In the genomic region with DNA sequence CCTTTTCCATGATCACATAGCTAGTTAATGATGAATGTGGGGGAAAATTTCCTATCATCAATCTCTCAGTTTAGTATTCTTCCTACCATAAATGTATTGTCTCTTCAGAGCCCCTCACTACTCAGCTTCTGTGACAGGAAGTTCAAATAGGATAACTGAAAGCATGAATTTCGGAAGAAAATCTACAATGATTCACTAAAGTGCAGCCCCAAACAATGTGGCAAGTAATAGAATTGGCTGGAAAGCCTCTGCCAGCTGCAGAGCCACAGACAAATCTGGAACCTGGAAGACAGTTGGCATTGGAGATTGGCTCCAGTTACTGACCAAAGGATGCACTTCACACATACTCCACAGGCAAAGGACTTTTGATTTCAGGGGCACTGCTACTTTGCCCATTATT, we compare ENCODE assay signal across 27 cellular contexts. TPM values are rescaled to one million over a fixed set of nuclear protein-coding genes. Genes with fewer than 3 reads are reported as not detected.
DNase-seq lines count a peak whose midpoint lies in the region; TF ChIP-seq lines count a peak whose summit lies in the region.
"Had no signal": no experiment of that assay in that cellular context is flagged by ENCODE, and none has a peak within 500 bp of the region (broad histone marks: within the 10 kb centered on the region; RNA-seq: fewer than 3 reads in every experiment).

No MANE protein-coding gene starts in this region.

- H3K4me3 Mint-ChIP-seq in type B pancreatic cell: no peak overlapping the region
- H3K4me3 Mint-ChIP-seq: activated CD8-positive, alpha-beta memory T cell treated with anti-CD3 and anti-CD28 coated beads, Interleukin-2, amount 10 ng/mL, durations not matched to agents 7 days and 5 days; CD4-positive, alpha-beta T cell; endodermal cell; natural killer cell treated with Interleukin-12 subunit alpha and Interleukin-12 subunit beta and Interleukin-15 and Interleukin-18, amount 100 ng/mL, for 72 hours; T-cell had no signal

- H3K9me3 Mint-ChIP-seq in type B pancreatic cell: no peaks in the 10 kb centered on the region
- H3K9me3 Mint-ChIP-seq: CD4-positive, alpha-beta T cell; endodermal cell; natural killer cell treated with Interleukin-12 subunit alpha and Interleukin-12 subunit beta and Interleukin-15 and Interleukin-18, amount 100 ng/mL, for 72 hours; T-cell had no signal

- no peak for TF ChIP-seq POLR2A in breast epithelium (IDR thresholded peaks at IDR 0.05)

- H3K36me3 ChIP-seq in breast epithelium: no peaks in the 10 kb centered on the region

- H3K36me3 Mint-ChIP-seq in type B pancreatic cell: no peaks in the 10 kb centered on the region
- H3K36me3 Mint-ChIP-seq: activated CD8-positive, alpha-beta memory T cell treated with anti-CD3 and anti-CD28 coated beads, Interleukin-2, amount 10 ng/mL, durations not matched to agents 7 days and 5 days; natural killer cell treated with Interleukin-12 subunit alpha and Interleukin-12 subunit beta and Interleukin-15 and Interleukin-18, amount 100 ng/mL, for 72 hours; T-cell had no signal

- TF ChIP-seq CTCF in type B pancreatic cell (conservative IDR thresholded peaks at IDR 0.05) (no peak), breast epithelium (IDR thresholded peaks at IDR 0.05) (no peak)

- H3K27ac Mint-ChIP-seq in type B pancreatic cell: peak overlapping the region; percentile 40
- H3K27ac Mint-ChIP-seq: activated CD8-positive, alpha-beta memory T cell treated with anti-CD3 and anti-CD28 coated beads, Interleukin-2, amount 10 ng/mL, durations not matched to agents 7 days and 5 days; CD4-positive, alpha-beta T cell; endodermal cell; natural killer cell treated with Interleukin-12 subunit alpha and Interleukin-12 subunit beta and Interleukin-15 and Interleukin-18, amount 100 ng/mL, for 72 hours; T-cell had no signal

- no peaks in the 10 kb centered on the region for H3K27me3 ChIP-seq in breast epithelium

- no peak overlapping the region for H3K4me3 ChIP-seq in breast epithelium

- no peaks in the 10 kb centered on the region for H3K9me3 ChIP-seq in breast epithelium

- no peaks in the 10 kb centered on the region for H3K27me3 Mint-ChIP-seq in type B pancreatic cell

- no peaks in the 10 kb centered on the region for H3K4me1 ChIP-seq in breast epithelium

- H3K27ac ChIP-seq in breast epithelium: no peak overlapping the region
- H3K27ac ChIP-seq: 22Rv1 had no signal

- no peaks in the 10 kb centered on the region for H3K4me1 Mint-ChIP-seq in type B pancreatic cell (ENCODE audit: unreplicated experiment)
- H3K4me1 Mint-ChIP-seq: T-cell had no signal

- DNase-seq in DMS53 (lab: John Stamatoyannopoulos, UW): peak; percentile 1
- DNase-seq in DMS53 treated with DMSO at 0.1 percent for 48 hours (lab: John Stamatoyannopoulos, UW; ENCODE audit: unreplicated experiment): no peak
- peak; percentile 18 for DNase-seq in stimulated activated CD4-positive, alpha-beta T cell treated with anti-CD3 and anti-CD28 coated beads, Interleukin-1b, Interleukin-23, amount 100 ng/mL, for 48 hours
- DNase-seq in stimulated activated CD4-positive, alpha-beta T cell treated with anti-CD3 and anti-CD28 coated beads, Interleukin-12 subunit alpha, Interleukin-12 subunit beta, amount 100 ng/mL, for 4 hours: no peak
- peak; percentile 2 for DNase-seq in astrocyte of the hippocampus (ENCODE audit: low read depth, low spot score)
- DNase-seq in type B pancreatic cell (ENCODE audit: extremely low spot score, unreplicated experiment): no peak
- no peak for DNase-seq in GDM1 (lab: John Stamatoyannopoulos, UW)
- DNase-seq in breast epithelium (ENCODE audit: low spot score in 2 of 2): no peak
- DNase-seq: activated CD4-positive, CD25-positive, alpha-beta regulatory T cell treated with anti-CD3 and anti-CD28 coated beads, Interleukin-2, amount 50 U/mL, for 72 hours; activated CD8-positive, alpha-beta memory T cell treated with anti-CD3 and anti-CD28 coated beads, Interleukin-2, amount 10 ng/mL, durations not matched to agents 7 days and 5 days; amniotic stem cell; CD4-positive, alpha-beta T cell; cortex of kidney; DMS 273 treated with DMSO at 0.1 percent for 48 hours; endodermal cell; islet precursor cell; Kasumi-1; midbrain; NCI-H1092; NCI-H187; NCI-H524 treated with DMSO at 0.1 percent for 48 hours; NK-92 treated with Interleukin-12 subunit alpha and Interleukin-12 subunit beta, amount 100 ng/mL, for 24 hours; T-cell; trophoblast cell had no signal

- intact Hi-C loops in breast epithelium (cut with DNase I; ENCODE audit: low total_unique reads): no loop called here

RNA-seq across cellular contexts. Expression of gene EGF, which starts 35.2 kb away (rescaled TPM):
- 25.5 and 65.1 TPM in 2 replicates for total RNA-seq in type B pancreatic cell (ENCODE audit: low replicate concordance)
- total RNA-seq in breast epithelium: 10 to 100 TPM in 2 of 3 donors, not detected in 1; 12.5 to 15.5 TPM
- total RNA-seq: activated CD8-positive, alpha-beta memory T cell treated with anti-CD3 and anti-CD28 coated beads, Interleukin-2, amount 10 ng/mL, durations not matched to agents 7 days and 5 days; CD4-positive, alpha-beta T cell; natural killer cell treated with Interleukin-12 subunit alpha and Interleukin-12 subunit beta and Interleukin-15 and Interleukin-18, amount 100 ng/mL, for 72 hours; osteocyte had no signal

Comparison
In these comparisons a context has a peak if more than half of its experiments do, and no peak if none do; other contexts are left out.
1. DNase-seq: peak in DMS53 (single experiment), stimulated activated CD4-positive, alpha-beta T cell treated with anti-CD3 and anti-CD28 coated beads, Interleukin-1b, Interleukin-23, amount 100 ng/mL, for 48 hours (single experiment) and astrocyte of the hippocampus (single experiment); none in DMS53 treated with DMSO at 0.1 percent for 48 hours (single experiment), stimulated activated CD4-positive, alpha-beta T cell treated with anti-CD3 and anti-CD28 coated beads, Interleukin-12 subunit alpha, Interleukin-12 subunit beta, amount 100 ng/mL, for 4 hours (single experiment), type B pancreatic cell (single experiment), GDM1 (single experiment) and breast epithelium (0 of 2).